In the genomic region with DNA sequence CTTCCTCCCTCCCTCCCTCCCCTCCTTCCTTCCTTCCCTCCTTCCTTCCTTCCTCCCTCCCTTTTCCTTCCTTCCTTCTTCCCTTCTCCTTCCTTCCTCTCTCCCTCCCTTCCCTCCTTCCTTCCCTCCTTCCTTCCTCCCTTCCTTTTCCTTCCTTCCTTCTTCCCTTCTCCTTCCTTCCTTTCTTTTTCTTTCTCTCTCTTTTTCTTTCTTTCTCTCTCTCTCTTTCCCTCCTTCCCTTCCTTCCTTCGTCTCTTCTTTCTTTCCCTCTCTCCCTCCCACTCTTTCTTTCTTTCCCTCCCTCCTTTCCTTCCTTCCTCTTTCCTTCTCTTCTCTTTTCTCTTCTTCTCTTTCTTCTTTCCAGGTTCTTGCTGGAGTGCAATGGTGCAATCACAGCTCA, we compare ENCODE assay signal across 9 cellular contexts. TPM values are rescaled to one million over a fixed set of nuclear protein-coding genes. Genes with fewer than 3 reads are reported as not detected.
"Had no signal": no experiment of that assay in that cellular context is flagged by ENCODE, and none has a peak within 500 bp of the region (broad histone marks: within the 10 kb centered on the region; RNA-seq: fewer than 3 reads in every experiment).

No MANE protein-coding gene starts in this region.

- FAIRE-seq: HTR-8/SVneo had no signal

- H3K4me2 ChIP-seq: KMS-11 had no signal

- H3K27ac Mint-ChIP-seq: IgD-negative memory B cell had no signal

- H3K4me3 Mint-ChIP-seq: IgD-negative memory B cell had no signal

- DNase-seq: IMR-90, KBM-7, KG1 had no signal

- H3K27ac ChIP-seq: HL-60, KMS-11 had no signal

- H3K9ac ChIP-seq: KMS-11 had no signal

RNA-seq across cellular contexts. Expression of gene ZNF662, which starts 1.9 kb away (rescaled TPM):
- total RNA-seq: HT-29, HT1080 had no signal
- polyA plus RNA-seq: IgD-negative memory B cell had no signal

RNA-seq across cellular contexts. Expression of gene CYP8B1, which starts 28.4 kb away (rescaled TPM):
- total RNA-seq: HT-29, HT1080, IMR-90 had no signal
- polyA plus RNA-seq: IgD-negative memory B cell, IMR-90 had no signal
